8 cellular contexts compared by ENCODE assay signal in genomic region chr17:49763735-49764558, GRCh38. TPM values are rescaled to one million over a fixed set of nuclear protein-coding genes. Genes with fewer than 3 reads are reported as not detected.
DNase-seq lines count a peak whose midpoint lies in the region; ATAC-seq, FAIRE-seq and TF ChIP-seq lines count a peak whose summit lies in the region.

Gene FAM117A (minus strand): TSS chr17:49764131. CDS start chr17:49764087, 44 bp downstream.

- peak within 1 kb of the TSS; percentile 67 to 78 (median 72) for H3K4me3 ChIP-seq in keratinocyte (ENCODE audit: control insufficient read depth in 2 of 3, extremely low read depth in 1 of 3, insufficient read depth in 2 of 3, low read depth in 1 of 3, low read length in 3 of 3)

- peaks cover 16% of the 10 kb centered on the region for H3K4me1 ChIP-seq in keratinocyte (ENCODE audit: control insufficient read depth, extremely low read depth, insufficient read depth, low read length)

- TF ChIP-seq CTCF in keratinocyte (optimal IDR thresholded peaks at IDR 0.05 in 1 of 3, IDR thresholded peaks at IDR 0.05 in 1 of 3, conservative IDR thresholded peaks at IDR 0.05 in 1 of 3; ENCODE audit: extremely low read depth in 1 of 3, insufficient read depth in 2 of 3, low read length in 3 of 3) = no peak

- H3K79me2 ChIP-seq in keratinocyte (ENCODE audit: control insufficient read depth, insufficient read depth, low read length) = no peaks in the 10 kb centered on the region

- H3K9ac ChIP-seq in keratinocyte (ENCODE audit: control insufficient read depth, extremely low read depth, insufficient read depth, low read length) = peak within 1 kb of the TSS; percentile 69

- H3K9me1 ChIP-seq in keratinocyte (ENCODE audit: control insufficient read depth, extremely low read depth, insufficient read depth, low read length) = no peaks in the 10 kb centered on the region

- peak; percentile 95 for TF ChIP-seq POLR2A in GM19099 (IDR thresholded peaks at IDR 0.05; ENCODE audit: extremely low read depth, insufficient read length, low read depth)

- no peaks in the 10 kb centered on the region for H3K9me3 ChIP-seq in keratinocyte (ENCODE audit: control insufficient read depth, low read depth, low read length)

- no peaks in the 10 kb centered on the region for H4K20me1 ChIP-seq in keratinocyte (ENCODE audit: control insufficient read depth, extremely low read depth, insufficient read depth, low read length)

- peak within 1 kb of the TSS; percentile 85 for H3K4me2 ChIP-seq in keratinocyte (ENCODE audit: control insufficient read depth, extremely low read depth, insufficient read depth, low read depth, low read length)

- dilution Hi-C loops in keratinocyte (cut with MboI; ENCODE audit: extremely low pct_ligation_motif_present, low sequenced_read_pairs) = no loop called here

- peak within 1 kb of the TSS; percentile 76 for H2AFZ ChIP-seq in keratinocyte (ENCODE audit: control insufficient read depth, low read length)

- H3K27me3 ChIP-seq in keratinocyte (ENCODE audit: control insufficient read depth, extremely low read depth, insufficient read depth, low read length) = no peaks in the 10 kb centered on the region

- DNase-seq in AML-193 (lab: John Stamatoyannopoulos, UW) (peak; percentile 99), NCI-H460 (ENCODE audit: extremely low read depth, low read depth) (peak; percentile 87), cerebellar nuclear complex (lab: John Stamatoyannopoulos, UW) (peak; percentile 100), keratinocyte (ENCODE audit: low read depth, low spot score) (peak; percentile 98)
- peak; percentile 79 to 93 for DNase-seq in stimulated activated CD4-positive, alpha-beta T cell treated with anti-CD3 and anti-CD28 coated beads, Interleukin-15, amount 100 ng/mL, for 1 hour (ENCODE audit: low read depth in 1 of 2, low spot score in 1 of 2)

- FAIRE-seq in keratinocyte (lab: Jason Lieb, UNC) = peak; percentile 81

- peak; percentile 93 for ATAC-seq in HG03378 (IDR thresholded peaks at IDR 0.05; ENCODE audit: unreplicated experiment)
- ATAC-seq in activated CD4-positive, CD25-positive, alpha-beta regulatory T cell treated with anti-CD3 and anti-CD28 coated beads, Interleukin-2, amount 50 U/mL, for 24 hours = peak; percentile 93

- no peaks in the 10 kb centered on the region for H3K36me3 ChIP-seq in keratinocyte (ENCODE audit: control insufficient read depth in 2 of 2, extremely low read depth in 1 of 2, insufficient read depth in 2 of 2, low read length in 2 of 2)

- H3K27ac ChIP-seq in keratinocyte (ENCODE audit: control insufficient read depth, insufficient read depth, low read length) = no peak within 1 kb of the TSS

RNA-seq across cellular contexts. Expression of gene FAM117A, which starts in this region (rescaled TPM):
- total RNA-seq in NCI-H460 (2014; rRNA removed; shearing (Covaris generic)) = 0.42 and 1.7 TPM in 2 replicates
- 0.19 TPM in 1 of 2 replicates, not detected in the other for polyA plus RNA-seq in NCI-H460 (2014; cell fraction: nucleus; rRNA removed)
- 4.7 to 5.3 TPM (median 5.3 TPM) in 3 replicates for polyA plus RNA-seq in keratinocyte
- polyA plus RNA-seq in keratinocyte (2011; ENCODE audit: low read depth) = 1.1 TPM
- 5.1 and 6.4 TPM in 2 replicates for polyA plus RNA-seq in keratinocyte (2011; cell fraction: cytosol; rRNA removed)
- 4.0 and 5.2 TPM in 2 replicates for polyA plus RNA-seq in keratinocyte (2011; cell fraction: nucleus; rRNA removed)
- 3.3 and 4.9 TPM in 2 replicates for polyA plus RNA-seq in keratinocyte (2012; ENCODE audit: low replicate concordance)
- polyA minus RNA-seq in keratinocyte = 3.2 to 11.7 TPM (median 4.5 TPM) in 3 replicates
- 11.3 TPM for polyA minus RNA-seq in keratinocyte (2011; cell fraction: cytosol; rRNA and poly(A)+ RNA removed)
- 1.8 and 3.5 TPM in 2 replicates for polyA minus RNA-seq in keratinocyte (2011; cell fraction: nucleus; rRNA and poly(A)+ RNA removed)
